8 cellular contexts compared by ENCODE assay signal in the genomic region with DNA sequence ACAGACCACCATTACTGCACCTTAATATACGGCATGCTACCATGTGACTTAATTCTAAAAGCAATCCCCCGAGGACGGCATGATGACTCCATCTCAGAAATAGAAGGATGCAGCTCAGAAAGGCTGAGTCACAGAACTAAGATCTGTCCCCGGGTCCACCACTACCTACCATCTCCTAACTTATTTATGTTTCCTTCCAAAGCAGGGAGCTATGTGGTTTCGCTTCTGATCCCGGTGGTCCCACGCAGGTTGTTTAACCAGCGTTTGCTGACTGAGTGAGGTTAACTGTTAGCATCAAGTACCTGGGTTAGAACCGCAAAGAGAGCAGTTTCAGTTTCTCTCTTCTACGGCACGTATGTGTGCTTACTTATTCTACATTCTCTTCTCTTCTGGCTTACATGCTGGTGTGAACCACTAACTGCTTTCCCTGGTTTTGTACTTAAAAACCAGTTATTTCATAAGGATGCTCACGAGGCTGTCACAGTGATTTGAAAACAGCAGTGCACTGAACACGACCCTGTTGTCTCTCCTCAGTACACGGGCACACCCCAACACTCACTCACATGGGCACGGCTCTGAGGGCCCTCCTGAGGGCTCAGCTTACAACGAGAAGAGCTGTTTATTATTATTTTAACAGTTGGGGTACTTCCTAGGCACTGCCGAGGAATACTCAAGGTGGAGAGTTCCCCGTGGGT.
DNase-seq lines count a peak whose midpoint lies in the region; ATAC-seq and TF ChIP-seq lines count a peak whose summit lies in the region.

No MANE protein-coding gene starts in this region.

- no peak for TF ChIP-seq CTCF in left ventricle myocardium inferior (IDR thresholded peaks at IDR 0.05; ENCODE audit: borderline replicate concordance)
- no peak for TF ChIP-seq CTCF in activated CD8-positive, alpha-beta T cell treated with anti-CD3 and anti-CD28 coated beads for 36 hours (IDR thresholded peaks at IDR 0.05)

- H3K4me3 Mint-ChIP-seq in activated CD8-positive, alpha-beta T cell treated with anti-CD3 and anti-CD28 coated beads for 36 hours = peak overlapping the region; percentile 65
- peak overlapping the region; percentile 84 for H3K4me3 Mint-ChIP-seq in memory B cell

- no peaks in the 10 kb centered on the region for H3K36me3 ChIP-seq in left ventricle myocardium inferior

- H3K4me3 ChIP-seq in left ventricle myocardium inferior (no peak overlapping the region), right cardiac atrium (ENCODE audit: low read length) (no peak overlapping the region)

- peaks cover 40% of the 10 kb centered on the region for H3K36me3 Mint-ChIP-seq in activated CD8-positive, alpha-beta T cell treated with anti-CD3 and anti-CD28 coated beads for 36 hours (ENCODE audit: low read depth)
- peaks cover 8% of the 10 kb centered on the region for H3K36me3 Mint-ChIP-seq in memory B cell

- no peaks in the 10 kb centered on the region for H3K9me3 Mint-ChIP-seq in activated CD8-positive, alpha-beta T cell treated with anti-CD3 and anti-CD28 coated beads for 36 hours
- no peaks in the 10 kb centered on the region for H3K9me3 Mint-ChIP-seq in memory B cell

- peak overlapping the region; percentile 85 for H3K27ac Mint-ChIP-seq in activated CD8-positive, alpha-beta T cell treated with anti-CD3 and anti-CD28 coated beads for 36 hours
- peak overlapping the region; percentile 90 for H3K27ac Mint-ChIP-seq in memory B cell

- ATAC-seq in right cardiac atrium (no peak), HG03378 (IDR thresholded peaks at IDR 0.05; ENCODE audit: unreplicated experiment) (peak; percentile 58), memory B cell (ENCODE audit: low read depth) (peak; percentile 66)
- ATAC-seq in activated CD8-positive, alpha-beta T cell treated with anti-CD3 and anti-CD28 coated beads for 36 hours = peak; percentile 59

- CTCF ChIA-PET in activated CD8-positive, alpha-beta T cell treated with anti-CD3 and anti-CD28 coated beads for 36 hours (lab: Charles Lee) = interaction anchor here (0.6 to 14.9 kb wide), 11 partner anchors 8 to 66 kb away, joined by 3 to 183 read pairs (median 9); a partner anchor contains a TSS

- peak overlapping the region; percentile 67 for H3K27ac ChIP-seq in left ventricle myocardium inferior (replicated peaks)
- H3K27ac ChIP-seq in right cardiac atrium (ENCODE audit: low read length) = no peak overlapping the region

- peaks cover 27% of the 10 kb centered on the region for H3K4me1 ChIP-seq in left ventricle myocardium inferior
- H3K4me1 ChIP-seq in right cardiac atrium (ENCODE audit: control insufficient read depth, insufficient read depth, low read length) = peaks cover 2% of the 10 kb centered on the region

- peaks cover 12% of the 10 kb centered on the region for H3K27me3 ChIP-seq in left ventricle myocardium inferior (ENCODE audit: low read depth)
- no peaks in the 10 kb centered on the region for H3K27me3 ChIP-seq in right cardiac atrium (ENCODE audit: control insufficient read depth, insufficient read depth)

- H3K9me3 ChIP-seq in left ventricle myocardium inferior (replicated peaks) = no peaks in the 10 kb centered on the region
- no peaks in the 10 kb centered on the region for H3K9me3 ChIP-seq in right cardiac atrium (ENCODE audit: control insufficient read depth, low read length)

- no peak for DNase-seq in left ventricle myocardium inferior
- no peak for DNase-seq in right cardiac atrium
- DNase-seq in activated CD8-positive, alpha-beta T cell treated with anti-CD3 and anti-CD28 coated beads for 36 hours = peak; percentile 90
- peak in 1 of 2 donors; percentile 33 for DNase-seq in memory B cell (ENCODE audit: low spot score in 2 of 2)
- no peak for DNase-seq in kidney glomerular epithelial cell (lab: John Stamatoyannopoulos, UW)
- DNase-seq in dermis blood vessel endothelial cell = no peak
- no peak for DNase-seq in NCI-H82 treated with DMSO at 0.1 percent for 48 hours (lab: John Stamatoyannopoulos, UW; ENCODE audit: unreplicated experiment)

- peaks cover 95% of the 10 kb centered on the region for H3K4me1 Mint-ChIP-seq in activated CD8-positive, alpha-beta T cell treated with anti-CD3 and anti-CD28 coated beads for 36 hours (ENCODE audit: low read depth)
- peaks cover 63% of the 10 kb centered on the region for H3K4me1 Mint-ChIP-seq in memory B cell

- WGBS in right cardiac atrium = 78% methylated on average over 18 of the region's 18 CpGs

- intact Hi-C loops in left ventricle myocardium inferior (cut with micrococcal nuclease) (no loop called here), right cardiac atrium (cut with DNase I) (no loop called here)
- intact Hi-C loops in activated CD8-positive, alpha-beta T cell treated with anti-CD3 and anti-CD28 coated beads for 36 hours (cut with micrococcal nuclease) = loop anchor here (1.0 to 10.0 kb wide), 3 partner anchors 24 to 64 kb away; a partner anchor contains a TSS

- no peaks in the 10 kb centered on the region for H3K27me3 Mint-ChIP-seq in activated CD8-positive, alpha-beta T cell treated with anti-CD3 and anti-CD28 coated beads for 36 hours
- H3K27me3 Mint-ChIP-seq in memory B cell = no peaks in the 10 kb centered on the region

- POLR2A ChIA-PET in activated CD8-positive, alpha-beta T cell treated with anti-CD3 and anti-CD28 coated beads for 36 hours (lab: Charles Lee) = interaction anchor here (0.6 to 12.7 kb wide), 18 partner anchors 9 to 515 kb away, joined by 3 to 167 read pairs (median 7); a partner anchor contains a TSS

Comparison
In these comparisons a context has a peak if more than half of its experiments do, and no peak if none do; other contexts are left out.
1. ATAC-seq: peak in HG03378 (single experiment), activated CD8-positive, alpha-beta T cell treated with anti-CD3 and anti-CD28 coated beads for 36 hours (single experiment) and memory B cell (single experiment); none in right cardiac atrium (0 of 2).